8 cellular contexts compared by ENCODE assay signal in the genomic region with DNA sequence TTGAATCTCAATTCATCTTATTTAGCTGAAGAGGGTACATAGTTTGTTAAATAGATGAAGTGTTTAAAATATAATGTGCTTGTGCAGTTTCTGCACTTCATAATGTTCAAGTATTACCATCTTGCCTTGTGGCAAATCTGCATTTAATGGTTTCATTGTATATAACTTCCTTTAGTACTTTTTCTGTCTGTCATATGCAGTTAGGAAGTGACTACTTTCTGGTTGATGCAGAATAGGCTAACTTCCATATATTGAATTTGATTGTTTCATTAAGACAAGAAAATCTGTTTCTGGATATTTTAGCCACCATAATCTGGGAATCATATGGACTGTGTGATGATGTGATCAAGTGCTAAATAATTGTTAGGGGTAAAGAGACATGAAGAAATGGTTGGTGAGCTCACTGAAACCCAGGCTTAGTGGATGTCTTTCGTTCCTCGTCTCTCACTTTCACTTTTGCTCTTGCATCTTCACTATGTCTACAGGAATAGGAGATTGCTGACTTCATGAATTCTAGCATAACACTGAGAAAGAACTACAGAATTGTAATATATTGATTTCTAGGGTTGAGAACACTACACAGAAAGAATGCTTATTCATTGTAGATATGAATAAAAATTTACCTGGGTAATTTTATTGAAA.
DNase-seq lines count a peak whose midpoint lies in the region; ATAC-seq lines count a peak whose summit lies in the region.

No MANE protein-coding gene starts in this region.

- peak; percentile 17 for DNase-seq in RKO (ENCODE audit: low spot score)
- DNase-seq in germinal center (ENCODE audit: low spot score) = peak; percentile 19
- no peak for DNase-seq in effector CD8-positive, alpha-beta T cell (lab: John Stamatoyannopoulos, UW)
- no peak for DNase-seq in NCI-H1436 treated with DMSO at 0.1 percent for 48 hours (lab: John Stamatoyannopoulos, UW)
- DNase-seq in DMS153 (lab: John Stamatoyannopoulos, UW) = no peak
- DNase-seq in NCI-H82 (lab: John Stamatoyannopoulos, UW) = no peak

- ATAC-seq in GM18517 (IDR thresholded peaks at IDR 0.05; ENCODE audit: unreplicated experiment) = peak; percentile 58
- ATAC-seq in HG02840 (IDR thresholded peaks at IDR 0.05; ENCODE audit: low FRiP score, unreplicated experiment) = peak; percentile 42

Comparison
In these comparisons a context has a peak if more than half of its experiments do, and no peak if none do; other contexts are left out.
1. DNase-seq: peak in RKO (single experiment) and germinal center (single experiment); none in effector CD8-positive, alpha-beta T cell (single experiment), NCI-H1436 treated with DMSO at 0.1 percent for 48 hours (single experiment), DMS153 (single experiment) and NCI-H82 (single experiment).